Comparison of ENCODE assay signal across 20 cellular contexts in genomic region chr9:134179918-134180785, GRCh38. TPM values are rescaled to one million over a fixed set of nuclear protein-coding genes. Genes with fewer than 3 reads are reported as not detected.
DNase-seq lines count a peak whose midpoint lies in the region; ATAC-seq and TF ChIP-seq lines count a peak whose summit lies in the region.
"Had no signal": no experiment of that assay in that cellular context is flagged by ENCODE, and none has a peak within 500 bp of the region (broad histone marks: within the 10 kb centered on the region; RNA-seq: fewer than 3 reads in every experiment).

No MANE protein-coding gene starts in this region.

- peaks cover 5% of the 10 kb centered on the region for H3F3A ChIP-seq in neural progenitor cell (ENCODE audit: low read depth)

- no peaks in the 10 kb centered on the region for H4K20me1 ChIP-seq in neural progenitor cell (ENCODE audit: low read depth)

- no peak overlapping the region for H3K4me2 ChIP-seq in neural progenitor cell

- H3K36me3 Mint-ChIP-seq in natural killer cell (no peaks in the 10 kb centered on the region), neural progenitor cell (no peaks in the 10 kb centered on the region)
- peaks cover 8% of the 10 kb centered on the region for H3K36me3 Mint-ChIP-seq in natural killer cell treated with Interleukin-12 subunit alpha and Interleukin-12 subunit beta and Interleukin-15 and Interleukin-18, amount 100 ng/mL, for 72 hours
- peaks cover 13% of the 10 kb centered on the region for H3K36me3 Mint-ChIP-seq in central memory CD8-positive, alpha-beta T cell (ENCODE audit: insufficient read depth)
- H3K36me3 Mint-ChIP-seq: stimulated activated memory B cell treated with anti-CD40 and anti-IgM and Interleukin-4, amounts not matched to agents 10 μg/mL and 1 μg/mL and 100 μg/mL, for 72 hours; T-cell had no signal

- no peak overlapping the region for H3K27ac ChIP-seq in neural progenitor cell
- H3K27ac ChIP-seq: body of pancreas, tibial nerve had no signal

- no peaks in the 10 kb centered on the region for H3K36me3 ChIP-seq in neural progenitor cell
- H3K36me3 ChIP-seq: tibial nerve had no signal

- ATAC-seq in natural killer cell = no peak
- ATAC-seq in natural killer cell treated with Interleukin-12 subunit alpha and Interleukin-12 subunit beta and Interleukin-15 and Interleukin-18, amount 100 ng/mL, for 72 hours = no peak
- ATAC-seq in central memory CD8-positive, alpha-beta T cell (replicated peaks; ENCODE audit: extremely low read depth, poor library complexity, severe bottlenecking) = no peak
- ATAC-seq: activated naive CD4-positive, alpha-beta T cell treated with anti-CD3 and anti-CD28 coated beads, Interleukin-2, amount 50 U/mL, for 72 hours; body of pancreas; T-cell had no signal

- TF ChIP-seq CTCF in natural killer cell (IDR thresholded peaks at IDR 0.05) (no peak), neural progenitor cell (IDR thresholded peaks at IDR 0.05) (no peak)

- DNase-seq in natural killer cell (peak; percentile 15), neural progenitor cell (ENCODE audit: low spot score) (no peak), DMS53 (lab: John Stamatoyannopoulos, UW) (no peak), NCI-H345 (lab: John Stamatoyannopoulos, UW) (no peak), HT-29 (ENCODE audit: low spot score) (no peak)
- DNase-seq in natural killer cell treated with Interleukin-12 subunit alpha and Interleukin-12 subunit beta and Interleukin-15 and Interleukin-18, amount 100 ng/mL, for 72 hours (ENCODE audit: low spot score) = no peak
- DNase-seq in central memory CD8-positive, alpha-beta T cell (ENCODE audit: low spot score in 2 of 2) = no peak
- DNase-seq: activated CD4-positive, alpha-beta T cell treated with anti-CD3 and anti-CD28 coated beads, Interleukin-2, amount 50 U/mL, for 48 hours; activated T-cell treated with anti-CD3 and anti-CD28 coated beads, Interleukin-2, amount 50 U/mL, for 24 hours; cortex of kidney; hypothalamus; NCI-H2107; NCI-H524 treated with DMSO at 0.1 percent for 48 hours had no signal

- no peaks in the 10 kb centered on the region for H3K27me3 ChIP-seq in neural progenitor cell
- H3K27me3 ChIP-seq: body of pancreas had no signal

- no peaks in the 10 kb centered on the region for H3K4me1 ChIP-seq in neural progenitor cell

- peak overlapping the region; percentile 38 for H3K4me3 Mint-ChIP-seq in natural killer cell
- no peak overlapping the region for H3K4me3 Mint-ChIP-seq in natural killer cell treated with Interleukin-12 subunit alpha and Interleukin-12 subunit beta and Interleukin-15 and Interleukin-18, amount 100 ng/mL, for 72 hours
- peak overlapping the region; percentile 34 for H3K4me3 Mint-ChIP-seq in central memory CD8-positive, alpha-beta T cell
- no peak overlapping the region for H3K4me3 Mint-ChIP-seq in neural progenitor cell
- H3K4me3 Mint-ChIP-seq: activated T-cell treated with anti-CD3 and anti-CD28 coated beads, Interleukin-2, amount 50 U/mL, for 24 hours; B cell; stimulated activated memory B cell treated with anti-CD40 and anti-IgM and Interleukin-4, amounts not matched to agents 10 μg/mL and 1 μg/mL and 100 μg/mL, for 72 hours; T-cell had no signal

- intact Hi-C loops in natural killer cell (cut with micrococcal nuclease) = loop anchor here (10.0 kb wide), 1 partner anchor 115 kb away; no protein-coding TSS in a partner anchor

- peaks cover 0 to 21% of the 10 kb centered on the region in 2 donors for H3K27me3 Mint-ChIP-seq in natural killer cell (ENCODE audit: low read depth in 2 of 2)
- peaks cover 4 to 9% of the 10 kb centered on the region in 2 donors for H3K27me3 Mint-ChIP-seq in natural killer cell treated with Interleukin-12 subunit alpha and Interleukin-12 subunit beta and Interleukin-15 and Interleukin-18, amount 100 ng/mL, for 72 hours
- no peaks in the 10 kb centered on the region for H3K27me3 Mint-ChIP-seq in central memory CD8-positive, alpha-beta T cell
- peaks cover 13% of the 10 kb centered on the region for H3K27me3 Mint-ChIP-seq in neural progenitor cell (ENCODE audit: insufficient read depth, low read depth)

- H3K4me1 Mint-ChIP-seq in natural killer cell (peaks cover 34 to 42% of the 10 kb centered on the region in 2 donors), neural progenitor cell (peaks cover 6% of the 10 kb centered on the region)
- H3K4me1 Mint-ChIP-seq in natural killer cell treated with Interleukin-12 subunit alpha and Interleukin-12 subunit beta and Interleukin-15 and Interleukin-18, amount 100 ng/mL, for 72 hours (ENCODE audit: low read depth in 2 of 2) = peaks cover 33 to 35% of the 10 kb centered on the region in 2 donors
- H3K4me1 Mint-ChIP-seq in central memory CD8-positive, alpha-beta T cell = peaks cover 44% of the 10 kb centered on the region

- H3K27ac Mint-ChIP-seq in natural killer cell (peak overlapping the region in 1 of 2 donors; percentile 39), neural progenitor cell (peak overlapping the region; percentile 53)
- H3K27ac Mint-ChIP-seq in natural killer cell treated with Interleukin-12 subunit alpha and Interleukin-12 subunit beta and Interleukin-15 and Interleukin-18, amount 100 ng/mL, for 72 hours = no peak overlapping the region
- H3K27ac Mint-ChIP-seq in central memory CD8-positive, alpha-beta T cell (ENCODE audit: low read depth) = peak overlapping the region; percentile 42
- H3K27ac Mint-ChIP-seq: activated naive CD4-positive, alpha-beta T cell treated with anti-CD3 and anti-CD28 coated beads, Interleukin-2, amount 50 U/mL, for 72 hours; activated T-cell treated with anti-CD3 and anti-CD28 coated beads, Interleukin-2, amount 50 U/mL, for 24 hours; B cell; stimulated activated memory B cell treated with anti-CD40 and anti-IgM and Interleukin-4, amounts not matched to agents 10 μg/mL and 1 μg/mL and 100 μg/mL, for 72 hours had no signal

- no peak overlapping the region for H3K4me3 ChIP-seq in neural progenitor cell
- H3K4me3 ChIP-seq: body of pancreas, tibial nerve had no signal

- no peaks in the 10 kb centered on the region for H3K79me2 ChIP-seq in neural progenitor cell (ENCODE audit: low read depth)

- H2AFZ ChIP-seq in neural progenitor cell (replicated peaks) = no peak overlapping the region

- peaks cover 3 to 7% of the 10 kb centered on the region in 2 donors for H3K9me3 Mint-ChIP-seq in natural killer cell
- peaks cover 5% of the 10 kb centered on the region for H3K9me3 Mint-ChIP-seq in natural killer cell treated with Interleukin-12 subunit alpha and Interleukin-12 subunit beta and Interleukin-15 and Interleukin-18, amount 100 ng/mL, for 72 hours
- H3K9me3 Mint-ChIP-seq in central memory CD8-positive, alpha-beta T cell = peaks cover 6% of the 10 kb centered on the region
- H3K9me3 Mint-ChIP-seq in neural progenitor cell = peaks cover 2% of the 10 kb centered on the region
- H3K9me3 Mint-ChIP-seq: T-cell had no signal

- H3K9ac ChIP-seq in neural progenitor cell = no peak overlapping the region

- H3K9me3 ChIP-seq in neural progenitor cell (ENCODE audit: low read depth) = no peaks in the 10 kb centered on the region
- H3K9me3 ChIP-seq: body of pancreas, tibial nerve had no signal

RNA-seq across cellular contexts. Expression of gene RNU6ATAC, which starts 15.8 kb away (rescaled TPM):
- total RNA-seq in natural killer cell (10 to 100 TPM; 26.2 to 30.8 (median 30.2) TPM), neural progenitor cell (ENCODE audit: low replicate concordance) (not detected in 2 replicates)
- total RNA-seq in natural killer cell treated with Interleukin-12 subunit alpha and Interleukin-12 subunit beta and Interleukin-15 and Interleukin-18, amount 100 ng/mL, for 72 hours = 10 to 100 TPM; 33.5 to 41.1 TPM
- not detected in 2 replicates for total RNA-seq in HT-29 (2014; rRNA removed; shearing (Covaris generic))
- total RNA-seq: body of pancreas, H4, tibial nerve had no signal

RNA-seq across cellular contexts. Expression of gene WDR5, which starts 44.3 kb away (rescaled TPM):
- 10 to 100 TPM; 12.9 to 18.6 (median 15.9) TPM for total RNA-seq in natural killer cell
- 10 to 100 TPM; 32.6 to 63.7 TPM for total RNA-seq in natural killer cell treated with Interleukin-12 subunit alpha and Interleukin-12 subunit beta and Interleukin-15 and Interleukin-18, amount 100 ng/mL, for 72 hours
- total RNA-seq in neural progenitor cell (ENCODE audit: low replicate concordance) = 26.7 and 48.7 TPM in 2 replicates
- total RNA-seq in HT-29 (2014; rRNA removed; shearing (Covaris generic)) = 37.3 and 42.5 TPM in 2 replicates

Comparison
In these comparisons a context has a peak if more than half of its experiments do, and no peak if none do; other contexts are left out.
1. H3K4me3 Mint-ChIP-seq: peak in natural killer cell (single experiment) and central memory CD8-positive, alpha-beta T cell (single experiment); none in natural killer cell treated with Interleukin-12 subunit alpha and Interleukin-12 subunit beta and Interleukin-15 and Interleukin-18, amount 100 ng/mL, for 72 hours (single experiment) and neural progenitor cell (single experiment).
2. H3K27ac Mint-ChIP-seq: peak in central memory CD8-positive, alpha-beta T cell (single experiment) and neural progenitor cell (single experiment); none in natural killer cell treated with Interleukin-12 subunit alpha and Interleukin-12 subunit beta and Interleukin-15 and Interleukin-18, amount 100 ng/mL, for 72 hours (0 of 2).
3. RNA of gene RNU6ATAC, which starts 15.8 kb away (total RNA-seq): 33.5 to 41.1 TPM in natural killer cell treated with Interleukin-12 subunit alpha and Interleukin-12 subunit beta and Interleukin-15 and Interleukin-18, amount 100 ng/mL, for 72 hours and 26.2 to 30.8 TPM in natural killer cell; not detected in neural progenitor cell and not detected in HT-29; every median in the first group is over 10 times any median in the second.